Comparison of ENCODE assay signal across 1 cellular context in genomic region chr12:45356822-45357546, GRCh38.
TF ChIP-seq lines count a peak whose summit lies in the region.

No MANE protein-coding gene starts in this region.

TF ChIP-seq in SK-N-SH, 30 proteins besides CTCF, POLR2A, EP300 and RAD21 (continued from another document):
- TF ChIP-seq NRF1 (IDR thresholded peaks at IDR 0.05; ENCODE audit: low read depth, low read length), result no peak
- no peak for TF ChIP-seq TAF1 (IDR thresholded peaks at IDR 0.05; ENCODE audit: borderline replicate concordance, low read depth, low read length)
